In the genomic region with DNA sequence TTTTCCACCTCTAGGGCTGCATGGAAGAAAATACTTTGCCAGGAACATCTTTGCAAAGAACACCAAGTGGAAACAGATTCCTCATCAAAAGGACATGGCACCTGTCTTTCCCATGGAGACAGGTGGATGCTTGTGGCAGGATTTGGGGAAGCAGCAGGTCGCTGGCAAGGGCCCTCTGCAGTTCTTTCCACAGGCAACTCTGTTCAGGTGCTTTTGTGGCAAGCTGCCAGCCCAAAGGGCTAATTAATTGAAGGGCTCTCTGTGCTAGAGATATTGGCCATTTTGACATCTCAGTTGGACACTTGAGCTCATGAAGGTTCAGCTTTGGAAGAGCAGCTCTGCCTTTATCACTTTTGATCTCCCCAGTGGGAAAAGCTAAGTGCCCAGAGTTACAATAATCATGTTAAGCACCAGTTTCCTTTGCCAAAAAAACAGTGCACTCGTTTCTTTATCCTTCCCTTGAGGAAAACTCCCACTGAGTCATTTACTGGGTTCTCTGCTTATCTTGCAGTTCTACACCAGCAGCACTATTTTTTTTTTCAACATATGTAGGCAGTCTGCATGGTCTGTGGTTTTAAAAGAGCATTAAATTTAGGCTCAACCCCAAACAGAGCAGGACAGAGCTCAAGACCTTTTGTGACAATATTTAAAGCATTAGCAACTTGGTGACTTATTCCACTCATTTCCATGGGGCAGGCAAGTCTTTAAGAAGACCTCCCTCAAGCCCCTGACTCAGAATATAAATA, we compare ENCODE assay signal across 1 cellular context.
A peak's percentile ranks its signal among the peaks of the same experiment; 100 is the strongest.
TF ChIP-seq lines count a peak whose summit lies in the region.

No MANE protein-coding gene starts in this region.

TF ChIP-seq in HEK293, 187 proteins besides CTCF, POLR2A, EP300 and RAD21 (continued from another document and continues in another):
- TF ChIP-seq ATF2 (tag by site-specific recombination; IDR thresholded peaks at IDR 0.05; ENCODE audit: low read depth) (peak; percentile 39; the same call in 1 of the 2 replicates), ZBTB48 (tag by site-specific recombination; IDR thresholded peaks at IDR 0.05) (no peak), ZFP37 (tag by site-specific recombination; IDR thresholded peaks at IDR 0.05) (0 out of 2 replicates have a peak, but pooled peaks have one; percentile 48), ZBTB44 (tag by site-specific recombination; IDR thresholded peaks at IDR 0.05) (peak; percentile 95), FEZF1 (tag by site-specific recombination; IDR thresholded peaks at IDR 0.05) (peak; percentile 99), TRIM28 (IDR thresholded peaks at IDR 0.05; ENCODE audit: borderline replicate concordance, low read length) (peak; percentile 95; the same call in 1 of the 2 replicates), ZNF335 (tag by site-specific recombination; conservative IDR thresholded peaks at IDR 0.05) (peak; percentile 22; the same call in 1 of the 2 replicates), ZNF48 (tag by site-specific recombination; IDR thresholded peaks at IDR 0.05) (no peak), ZNF596 (tag by site-specific recombination; IDR thresholded peaks at IDR 0.05) (peak; percentile 75), ZNF121 (tag by site-specific recombination; IDR thresholded peaks at IDR 0.05) (peak; percentile 93), ZNF776 (tag by site-specific recombination; IDR thresholded peaks at IDR 0.05; ENCODE audit: borderline replicate concordance) (no peak), ZBTB21 (tag by site-specific recombination; IDR thresholded peaks at IDR 0.05) (peak; percentile 43; the same call in 1 of the 2 replicates), SP2 (tag by site-specific recombination; IDR thresholded peaks at IDR 0.05) (no peak), ZNF660 (tag by site-specific recombination; IDR thresholded peaks at IDR 0.05) (no peak), ZNF112 (tag by site-specific recombination; IDR thresholded peaks at IDR 0.05) (no peak), ZBTB10 (tag by site-specific recombination; IDR thresholded peaks at IDR 0.05) (no peak), ZNF548 (tag by site-specific recombination; IDR thresholded peaks at IDR 0.05) (no peak), ZNF133 (tag by site-specific recombination; IDR thresholded peaks at IDR 0.05) (no peak), ZSCAN5A (tag by site-specific recombination; IDR thresholded peaks at IDR 0.05) (no peak), ZNF302 (tag by site-specific recombination; IDR thresholded peaks at IDR 0.05; ENCODE audit: low read depth) (no peak), ZNF140 (tag by site-specific recombination; IDR thresholded peaks at IDR 0.05) (no peak), ZNF157 (tag by site-specific recombination; IDR thresholded peaks at IDR 0.05) (no peak), ZNF266 (tag by site-specific recombination; IDR thresholded peaks at IDR 0.05; ENCODE audit: low read depth) (no peak), SP3 (tag by site-specific recombination; IDR thresholded peaks at IDR 0.05) (no peak), ZNF629 (tag by site-specific recombination; IDR thresholded peaks at IDR 0.05) (peak; percentile 90), IKZF3 (tag by site-specific recombination; IDR thresholded peaks at IDR 0.05) (peak; percentile 97), ZNF292 (tag by site-specific recombination; IDR thresholded peaks at IDR 0.05; ENCODE audit: borderline replicate concordance, low read depth) (no peak), ZNF791 (tag by site-specific recombination; IDR thresholded peaks at IDR 0.05) (no peak), ZNF785 (tag by site-specific recombination; IDR thresholded peaks at IDR 0.05) (no peak), ZBTB17 (tag by site-specific recombination; IDR thresholded peaks at IDR 0.05) (peak; percentile 50), REPIN1 (tag by site-specific recombination; IDR thresholded peaks at IDR 0.05; ENCODE audit: low read depth) (no peak), ZBTB11 (tag by site-specific recombination; conservative IDR thresholded peaks at IDR 0.05; ENCODE audit: low read depth) (no peak), ZNF510 (tag by site-specific recombination; IDR thresholded peaks at IDR 0.05; ENCODE audit: insufficient replicate concordance) (no peak), GLIS1 (tag by site-specific recombination; IDR thresholded peaks at IDR 0.05) (peak; percentile 90), ZNF248 (tag by site-specific recombination; IDR thresholded peaks at IDR 0.05) (no peak), ZNF571 (tag by site-specific recombination; IDR thresholded peaks at IDR 0.05) (no peak), ZFP3 (tag by site-specific recombination; IDR thresholded peaks at IDR 0.05; ENCODE audit: low read depth) (no peak)
- TF ChIP-seq, protein P1, sequence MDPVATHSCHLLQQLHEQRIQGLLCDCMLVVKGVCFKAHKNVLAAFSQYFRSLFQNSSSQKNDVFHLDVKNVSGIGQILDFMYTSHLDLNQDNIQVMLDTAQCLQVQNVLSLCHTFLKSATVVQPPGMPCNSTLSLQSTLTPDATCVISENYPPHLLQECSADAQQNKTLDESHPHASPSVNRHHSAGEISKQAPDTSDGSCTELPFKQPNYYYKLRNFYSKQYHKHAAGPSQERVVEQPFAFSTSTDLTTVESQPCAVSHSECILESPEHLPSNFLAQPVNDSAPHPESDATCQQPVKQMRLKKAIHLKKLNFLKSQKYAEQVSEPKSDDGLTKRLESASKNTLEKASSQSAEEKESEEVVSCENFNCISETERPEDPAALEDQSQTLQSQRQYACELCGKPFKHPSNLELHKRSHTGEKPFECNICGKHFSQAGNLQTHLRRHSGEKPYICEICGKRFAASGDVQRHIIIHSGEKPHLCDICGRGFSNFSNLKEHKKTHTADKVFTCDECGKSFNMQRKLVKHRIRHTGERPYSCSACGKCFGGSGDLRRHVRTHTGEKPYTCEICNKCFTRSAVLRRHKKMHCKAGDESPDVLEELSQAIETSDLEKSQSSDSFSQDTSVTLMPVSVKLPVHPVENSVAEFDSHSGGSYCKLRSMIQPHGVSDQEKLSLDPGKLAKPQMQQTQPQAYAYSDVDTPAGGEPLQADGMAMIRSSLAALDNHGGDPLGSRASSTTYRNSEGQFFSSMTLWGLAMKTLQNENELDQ (tag by site-specific recombination; IDR thresholded peaks at IDR 0.05; ENCODE audit: low read depth) = no peak
- TF ChIP-seq, protein P2, sequence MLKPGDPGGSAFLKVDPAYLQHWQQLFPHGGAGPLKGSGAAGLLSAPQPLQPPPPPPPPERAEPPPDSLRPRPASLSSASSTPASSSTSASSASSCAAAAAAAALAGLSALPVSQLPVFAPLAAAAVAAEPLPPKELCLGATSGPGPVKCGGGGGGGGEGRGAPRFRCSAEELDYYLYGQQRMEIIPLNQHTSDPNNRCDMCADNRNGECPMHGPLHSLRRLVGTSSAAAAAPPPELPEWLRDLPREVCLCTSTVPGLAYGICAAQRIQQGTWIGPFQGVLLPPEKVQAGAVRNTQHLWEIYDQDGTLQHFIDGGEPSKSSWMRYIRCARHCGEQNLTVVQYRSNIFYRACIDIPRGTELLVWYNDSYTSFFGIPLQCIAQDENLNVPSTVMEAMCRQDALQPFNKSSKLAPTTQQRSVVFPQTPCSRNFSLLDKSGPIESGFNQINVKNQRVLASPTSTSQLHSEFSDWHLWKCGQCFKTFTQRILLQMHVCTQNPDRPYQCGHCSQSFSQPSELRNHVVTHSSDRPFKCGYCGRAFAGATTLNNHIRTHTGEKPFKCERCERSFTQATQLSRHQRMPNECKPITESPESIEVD (tag by site-specific recombination; IDR thresholded peaks at IDR 0.05) = peak; percentile 98
- TF ChIP-seq, protein P3, sequence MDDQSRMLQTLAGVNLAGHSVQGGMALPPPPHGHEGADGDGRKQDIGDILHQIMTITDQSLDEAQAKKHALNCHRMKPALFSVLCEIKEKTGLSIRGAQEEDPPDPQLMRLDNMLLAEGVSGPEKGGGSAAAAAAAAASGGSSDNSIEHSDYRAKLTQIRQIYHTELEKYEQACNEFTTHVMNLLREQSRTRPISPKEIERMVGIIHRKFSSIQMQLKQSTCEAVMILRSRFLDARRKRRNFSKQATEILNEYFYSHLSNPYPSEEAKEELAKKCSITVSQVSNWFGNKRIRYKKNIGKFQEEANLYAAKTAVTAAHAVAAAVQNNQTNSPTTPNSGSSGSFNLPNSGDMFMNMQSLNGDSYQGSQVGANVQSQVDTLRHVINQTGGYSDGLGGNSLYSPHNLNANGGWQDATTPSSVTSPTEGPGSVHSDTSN (CRISPR knock-in tag; IDR thresholded peaks at IDR 0.05) = no peak
